Comparison of ENCODE assay signal across 18 cellular contexts in the genomic region with DNA sequence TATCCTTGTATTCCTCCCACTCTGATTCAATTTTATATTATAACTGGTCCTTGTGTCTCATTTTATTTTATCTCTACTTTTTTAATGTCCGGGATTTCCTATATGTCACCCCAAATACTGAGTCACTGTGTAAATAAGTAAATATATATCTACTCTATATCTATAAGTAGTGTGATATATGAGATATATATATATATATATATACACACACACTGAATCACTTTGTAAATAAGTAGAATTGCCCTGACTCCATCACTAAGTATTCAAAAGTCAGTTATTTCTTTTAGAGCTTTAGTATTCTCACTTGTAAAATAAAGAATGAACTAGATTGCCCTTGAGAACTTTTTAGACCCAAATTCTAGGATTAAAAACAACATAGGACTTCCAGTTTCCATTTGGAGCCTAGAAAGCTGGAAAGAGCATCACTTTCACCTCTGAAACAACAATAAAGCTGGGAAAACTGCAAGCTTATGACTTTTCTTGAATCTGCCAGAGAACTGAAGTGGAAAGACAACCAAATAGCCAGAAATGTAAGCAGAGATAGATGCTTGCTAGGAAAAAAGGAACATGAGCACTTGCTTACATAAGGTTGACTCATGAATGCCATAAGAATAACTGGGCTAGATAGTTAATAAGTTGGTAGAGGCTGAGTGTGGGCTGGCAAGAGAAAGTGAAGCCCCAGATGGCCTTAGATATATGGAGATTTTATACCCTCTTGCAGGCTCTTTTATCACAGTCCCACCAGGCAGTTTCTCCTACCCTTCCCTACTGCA.
A peak's percentile ranks its signal among the peaks of the same experiment; 100 is the strongest.
DNase-seq lines count a peak whose midpoint lies in the region; ATAC-seq and TF ChIP-seq lines count a peak whose summit lies in the region.
"Had no signal": no experiment of that assay in that cellular context is flagged by ENCODE, and none has a peak within 500 bp of the region (broad histone marks: within the 10 kb centered on the region; RNA-seq: fewer than 3 reads in every experiment).

No MANE protein-coding gene starts in this region.

- H3K27me3 ChIP-seq in AG04450 (ENCODE audit: control insufficient read depth, insufficient read depth, low read length) = no peaks in the 10 kb centered on the region
- H3K27me3 ChIP-seq in left lung = no peaks in the 10 kb centered on the region
- H3K27me3 ChIP-seq in right cardiac atrium (ENCODE audit: control insufficient read depth, insufficient read depth) = no peaks in the 10 kb centered on the region
- H3K27me3 ChIP-seq: heart left ventricle, pancreas, SJCRH30 had no signal

- no peaks in the 10 kb centered on the region for H3K36me3 ChIP-seq in left lung
- H3K36me3 ChIP-seq: heart left ventricle, pancreas, SJCRH30 had no signal

- H3K9me3 ChIP-seq in AG04450 (ENCODE audit: control insufficient read depth, insufficient read depth, low read length) (no peaks in the 10 kb centered on the region), left lung (no peaks in the 10 kb centered on the region), right cardiac atrium (ENCODE audit: control insufficient read depth, low read length) (no peaks in the 10 kb centered on the region)
- H3K9me3 ChIP-seq: heart left ventricle, pancreas, SJCRH30 had no signal

- intact Hi-C loops in left lung (cut with DNase I) = no loop called here
- intact Hi-C loops in right cardiac atrium (cut with DNase I) = no loop called here

- TF ChIP-seq CTCF in AG04450 (IDR thresholded peaks at IDR 0.05; ENCODE audit: low read depth, low read length) (no peak), epithelial cell of proximal tubule (conservative IDR thresholded peaks at IDR 0.05; ENCODE audit: low read depth, low read length) (no peak), left lung (IDR thresholded peaks at IDR 0.05) (no peak)

- H3K4me3 ChIP-seq in AG04450 (ENCODE audit: low read depth, low read length) (no peak overlapping the region), epithelial cell of proximal tubule (ENCODE audit: low read depth, low read length) (no peak overlapping the region), left lung (no peak overlapping the region), right cardiac atrium (ENCODE audit: low read length) (no peak overlapping the region)
- H3K4me3 ChIP-seq: heart left ventricle, pancreas, SJCRH30 had no signal

- H3K4me1 ChIP-seq in left lung (no peaks in the 10 kb centered on the region), right cardiac atrium (ENCODE audit: control insufficient read depth, insufficient read depth, low read length) (no peaks in the 10 kb centered on the region)
- H3K4me1 ChIP-seq: heart left ventricle, pancreas, SJCRH30 had no signal

- ATAC-seq in left lung (peak; percentile 45), right cardiac atrium (no peak), HG02678 (IDR thresholded peaks at IDR 0.05; ENCODE audit: unreplicated experiment) (no peak), GM18511 (IDR thresholded peaks at IDR 0.05; ENCODE audit: unreplicated experiment) (no peak)
- ATAC-seq: activated CD4-positive, alpha-beta T cell treated with anti-CD3 and anti-CD28 coated beads for 36 hours; heart left ventricle had no signal

- CTCF ChIA-PET in AG04450 (lab: Charles Lee) = interaction anchor here (0.7 kb wide), 1 partner anchor 18 kb away, joined by 3 read pairs; no protein-coding TSS in a partner anchor

- POLR2A ChIA-PET in AG04450 (lab: Yijun Ruan, JAX) = interaction anchor here (0.6 kb wide), 1 partner anchor 163 kb away, joined by 3 read pairs; no protein-coding TSS in a partner anchor

- H3K27ac ChIP-seq in AG04450 (ENCODE audit: low read depth, low read length) (no peak overlapping the region), left lung (no peak overlapping the region), right cardiac atrium (ENCODE audit: low read length) (no peak overlapping the region)
- H3K27ac ChIP-seq: heart left ventricle, pancreas, SJCRH30 had no signal

- DNase-seq in AG04450 (ENCODE audit: low read depth, low spot score) (peak; percentile 54), RKO (ENCODE audit: low spot score) (peak; percentile 38), epithelial cell of proximal tubule (ENCODE audit: low read depth) (peak; percentile 16), left lung (no peak), AG08395 (ENCODE audit: low spot score) (no peak), right cardiac atrium (no peak)
- DNase-seq: activated CD4-positive, alpha-beta T cell treated with anti-CD3 and anti-CD28 coated beads for 36 hours; activated naive CD4-positive, alpha-beta T cell treated with anti-CD3 and anti-CD28 coated beads for 36 hours; central memory CD4-positive, alpha-beta T cell; heart left ventricle; NCI-H187; NCI-H510A treated with DMSO at 0.1 percent for 48 hours; pancreas; SJCRH30; stimulated activated CD4-positive, alpha-beta T cell treated with anti-CD3 and anti-CD28 coated beads, Interleukin-12 subunit alpha, Interleukin-12 subunit beta, amount 100 ng/mL, for 4 hours; T1000 had no signal

- 88% methylated on average over 1 of the region's 1 CpG for WGBS in right cardiac atrium

Comparison
In these comparisons a context has a peak if more than half of its experiments do, and no peak if none do; other contexts are left out.
1. DNase-seq: peak in AG04450 (single experiment), RKO (single experiment) and epithelial cell of proximal tubule (single experiment); none in left lung (0 of 2), AG08395 (single experiment) and right cardiac atrium (0 of 3).